Comparison of ENCODE assay signal across 1 cellular context in genomic region chr3:187763850-187764648, GRCh38.
TF ChIP-seq lines count a peak whose summit lies in the region.

No MANE protein-coding gene starts in this region.

TF ChIP-seq in SK-N-SH, 30 proteins besides CTCF, POLR2A, EP300 and RAD21 (continued from another document):
- TF ChIP-seq NRF1 (IDR thresholded peaks at IDR 0.05; ENCODE audit: low read depth, low read length) = no peak
- no peak for TF ChIP-seq ZBTB33 (IDR thresholded peaks at IDR 0.05; ENCODE audit: borderline replicate concordance, low read depth)
- no peak for TF ChIP-seq POLR2AphosphoS5 (IDR thresholded peaks at IDR 0.05; ENCODE audit: low read depth, low read length)
- TF ChIP-seq GABPA (IDR thresholded peaks at IDR 0.05; ENCODE audit: low read depth) = no peak
